32 cellular contexts compared by ENCODE assay signal in the genomic region with DNA sequence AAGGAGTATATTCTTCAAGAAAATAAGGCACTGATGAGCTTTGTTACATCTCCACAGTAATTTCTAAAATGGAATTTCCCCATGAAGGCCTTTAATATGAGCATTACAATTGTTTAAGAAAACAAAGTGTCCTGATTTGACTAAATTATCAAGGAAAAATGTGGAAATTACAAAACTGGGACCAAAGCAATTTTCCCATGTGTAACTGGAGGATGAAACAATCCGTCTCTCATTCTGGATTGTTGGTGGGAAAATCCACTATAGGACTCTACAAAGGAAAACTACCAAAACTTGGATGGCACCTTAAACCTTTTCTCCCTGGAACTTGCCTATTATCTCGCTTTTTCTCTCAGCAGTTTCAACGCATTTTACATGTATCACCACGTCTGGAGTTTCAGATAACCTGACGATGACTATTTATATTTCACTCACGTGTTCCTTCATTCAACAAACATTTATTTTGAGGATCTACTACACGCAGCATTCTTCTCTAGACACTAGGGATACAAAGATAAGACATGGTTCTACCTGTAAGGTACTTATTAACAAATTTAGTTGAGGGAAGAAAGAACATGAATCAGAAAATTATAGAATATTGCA.
DNase-seq lines count a peak whose midpoint lies in the region; ATAC-seq, FAIRE-seq and TF ChIP-seq lines count a peak whose summit lies in the region.
"Had no signal": no experiment of that assay in that cellular context is flagged by ENCODE, and none has a peak within 500 bp of the region (broad histone marks: within the 10 kb centered on the region; RNA-seq: fewer than 3 reads in every experiment).

No MANE protein-coding gene starts in this region.

- dilution Hi-C loops in endothelial cell of umbilical vein (cut with MboI; ENCODE audit: extremely low pct_ligation_motif_present, low sequenced_read_pairs): loop anchor here (25.0 kb wide), 1 partner anchor 366 kb away; the partner anchor contains the start of gene NUDT4

- no peak for ATAC-seq in HepG2
- no peak for ATAC-seq in right lobe of liver
- ATAC-seq in pancreas: no peak
- ATAC-seq in activated CD8-positive, alpha-beta T cell treated with anti-CD3 and anti-CD28 coated beads, Interleukin-2, amount 10 ng/mL, durations not matched to agents 7 days and 5 days: no peak
- ATAC-seq: sciatic nerve had no signal

- intact Hi-C loops in HepG2 (cut with micrococcal nuclease; ENCODE audit: unreplicated experiment) (loop anchor here (1.0 kb wide), 2 partner anchors 15 to 34 kb away; no protein-coding TSS in a partner anchor), right lobe of liver (cut with DNase I) (no loop called here), endothelial cell of umbilical vein (cut with micrococcal nuclease) (loop anchor here (1.0 kb wide), 2 partner anchors 19 to 33 kb away; no protein-coding TSS in a partner anchor), pancreas (cut with DNase I) (no loop called here), thyroid gland (cut with DNase I) (no loop called here), tibial artery (cut with DNase I; ENCODE audit: low total_unique reads) (loop anchor here (10.0 kb wide), 1 partner anchor 374 kb away; no protein-coding TSS in a partner anchor), ascending aorta (cut with DNase I) (no loop called here)

- no peaks in the 10 kb centered on the region for H3K9me3 Mint-ChIP-seq in activated CD8-positive, alpha-beta T cell treated with anti-CD3 and anti-CD28 coated beads, Interleukin-2, amount 10 ng/mL, durations not matched to agents 7 days and 5 days (ENCODE audit: insufficient read depth)
- H3K9me3 Mint-ChIP-seq: activated B cell treated with CpG ODN at 0.5 μM for 24 hours; activated CD4-positive, alpha-beta T cell treated with anti-CD3 and anti-CD28 coated beads, Interleukin-2, amount 10 ng/mL, durations not matched to agents 7 days and 5 days; activated naive CD8-positive, alpha-beta T cell treated with anti-CD3 and anti-CD28 coated beads, Interleukin-2, amount 10 ng/mL, durations not matched to agents 7 days and 5 days; activated T-cell treated with anti-CD3 and anti-CD28 coated beads, Interleukin-2, amount 50 U/mL, for 24 hours; neural progenitor cell had no signal

- H3K9me1 ChIP-seq in endothelial cell of umbilical vein (replicated peaks; ENCODE audit: control insufficient read depth, extremely low read depth, insufficient read depth, low read length): no peaks in the 10 kb centered on the region

- H4K20me1 ChIP-seq in HepG2 (ENCODE audit: insufficient read depth, low read length): no peaks in the 10 kb centered on the region
- no peaks in the 10 kb centered on the region for H4K20me1 ChIP-seq in endothelial cell of umbilical vein (replicated peaks; ENCODE audit: control insufficient read depth, extremely low read depth, insufficient read depth, low read length)

- TF ChIP-seq RAD21 in HepG2 (CRISPR knock-in tag; IDR thresholded peaks at IDR 0.05): no peak

- no peaks in the 10 kb centered on the region for H3K9me3 ChIP-seq in HepG2 (ENCODE audit: low read length)
- no peaks in the 10 kb centered on the region for H3K9me3 ChIP-seq in right lobe of liver
- no peaks in the 10 kb centered on the region for H3K9me3 ChIP-seq in endothelial cell of umbilical vein (replicated peaks; ENCODE audit: control insufficient read depth, insufficient read depth, low read length)
- no peaks in the 10 kb centered on the region for H3K9me3 ChIP-seq in pancreas
- no peaks in the 10 kb centered on the region for H3K9me3 ChIP-seq in thyroid gland
- H3K9me3 ChIP-seq in tibial artery: no peaks in the 10 kb centered on the region
- H3K9me3 ChIP-seq in ascending aorta: no peaks in the 10 kb centered on the region
- H3K9me3 ChIP-seq: esophagus muscularis mucosa, heart right ventricle, upper lobe of right lung had no signal

- 71% methylated on average over 7 of the region's 7 CpGs for WGBS in HepG2 (ENCODE audit: low lambda C conversion rate)
- 82% methylated on average over 7 of the region's 7 CpGs for WGBS in right lobe of liver (ENCODE audit: insufficient coverage, low coverage, low lambda C conversion rate, missing lambda C conversion rate)
- 38 to 48% methylated on average over 7 of the region's 7 CpGs for WGBS in pancreas, 2 donors
- 80 to 83% methylated on average over 7 of the region's 7 CpGs for WGBS in thyroid gland, 2 donors

- H3K27ac Mint-ChIP-seq in activated CD8-positive, alpha-beta T cell treated with anti-CD3 and anti-CD28 coated beads, Interleukin-2, amount 10 ng/mL, durations not matched to agents 7 days and 5 days: no peak overlapping the region
- H3K27ac Mint-ChIP-seq: activated B cell treated with CpG ODN at 0.5 μM for 24 hours; activated CD4-positive, alpha-beta T cell treated with anti-CD3 and anti-CD28 coated beads, Interleukin-2, amount 10 ng/mL, durations not matched to agents 7 days and 5 days; activated naive CD8-positive, alpha-beta T cell treated with anti-CD3 and anti-CD28 coated beads, Interleukin-2, amount 10 ng/mL, durations not matched to agents 7 days and 5 days; activated T-cell treated with anti-CD3 and anti-CD28 coated beads, Interleukin-2, amount 50 U/mL, for 24 hours had no signal

- TF ChIP-seq EP300 in HepG2 (IDR thresholded peaks at IDR 0.05; ENCODE audit: low read depth in 2 of 2, low read length in 2 of 2) (no peak), HepG2 (CRISPR knock-in tag; IDR thresholded peaks at IDR 0.05; ENCODE audit: borderline replicate concordance) (no peak)

- H3K4me1 ChIP-seq in HepG2 (ENCODE audit: insufficient read depth, low read length) (peaks cover 97% of the 10 kb centered on the region), right lobe of liver (peaks cover 0 to 29% (median 8%) of the 10 kb centered on the region in 4 donors), endothelial cell of umbilical vein (ENCODE audit: control insufficient read depth, extremely low read depth, insufficient read depth, low read length) (peaks cover 29% of the 10 kb centered on the region), pancreas (peaks cover 5 to 24% (median 18%) of the 10 kb centered on the region in 3 donors), thyroid gland (peaks cover 0 to 5% of the 10 kb centered on the region in 2 donors), tibial artery (peaks cover 0 to 4% (median 0%) of the 10 kb centered on the region in 4 donors), ascending aorta (no peaks in the 10 kb centered on the region)
- H3K4me1 ChIP-seq: esophagus muscularis mucosa, upper lobe of right lung had no signal

- H3K79me2 ChIP-seq in HepG2 (ENCODE audit: insufficient read depth, low read length): no peaks in the 10 kb centered on the region
- H3K79me2 ChIP-seq in endothelial cell of umbilical vein (ENCODE audit: control insufficient read depth, insufficient read depth, low read length): no peaks in the 10 kb centered on the region

- H3K36me3 ChIP-seq in HepG2 (replicated peaks in 1 of 2; ENCODE audit: control insufficient read depth in 1 of 2, insufficient read depth in 2 of 2, low read length in 2 of 2) (no peaks in the 10 kb centered on the region; a peak in 1 of 5 replicates), right lobe of liver (no peaks in the 10 kb centered on the region), endothelial cell of umbilical vein (ENCODE audit: control insufficient read depth in 2 of 2, extremely low read depth in 1 of 2, insufficient read depth in 2 of 2, low read length in 2 of 2) (no peaks in the 10 kb centered on the region), pancreas (no peaks in the 10 kb centered on the region), thyroid gland (no peaks in the 10 kb centered on the region), tibial artery (no peaks in the 10 kb centered on the region), ascending aorta (no peaks in the 10 kb centered on the region)
- H3K36me3 ChIP-seq: esophagus muscularis mucosa, heart right ventricle, neural progenitor cell, upper lobe of right lung had no signal

- H2AFZ ChIP-seq in HepG2 (ENCODE audit: low read length) (no peak overlapping the region), endothelial cell of umbilical vein (ENCODE audit: low read depth, low read length) (peak overlapping the region; percentile 41)

- TF ChIP-seq CTCF in HepG2 (CRISPR knock-in tag; IDR thresholded peaks at IDR 0.05) (no peak), right lobe of liver (IDR thresholded peaks at IDR 0.05) (no peak), endothelial cell of umbilical vein (IDR thresholded peaks at IDR 0.05; ENCODE audit: extremely low read depth in 1 of 2, insufficient read depth in 1 of 2, low read depth in 1 of 2, low read length in 2 of 2) (no peak), pancreas (IDR thresholded peaks at IDR 0.05) (no peak), thyroid gland (IDR thresholded peaks at IDR 0.05) (no peak), tibial artery (IDR thresholded peaks at IDR 0.05) (no peak), ascending aorta (IDR thresholded peaks at IDR 0.05) (no peak)

- FAIRE-seq in HepG2 (lab: Jason Lieb, UNC) (no peak), endothelial cell of umbilical vein (lab: Jason Lieb, UNC) (no peak), pancreas (lab: Jason Lieb, UNC) (no peak)
- FAIRE-seq: A204.1, frontal cortex had no signal

- peak overlapping the region; percentile 74 for H3K9ac ChIP-seq in HepG2 (ENCODE audit: insufficient read depth, low read depth, low read length)
- no peak overlapping the region for H3K9ac ChIP-seq in endothelial cell of umbilical vein (replicated peaks; ENCODE audit: extremely low read depth, insufficient read depth, low read length)
- H3K9ac ChIP-seq: neural progenitor cell had no signal

- TF ChIP-seq POLR2A in HepG2 (IDR thresholded peaks at IDR 0.05; ENCODE audit: insufficient read depth in 1 of 2, low read depth in 2 of 2, low read length in 2 of 2): no peak
- no peak for TF ChIP-seq POLR2A in right lobe of liver (IDR thresholded peaks at IDR 0.05)
- TF ChIP-seq POLR2A in endothelial cell of umbilical vein (IDR thresholded peaks at IDR 0.05; ENCODE audit: low read depth, low read length): no peak
- no peak for TF ChIP-seq POLR2A in thyroid gland (IDR thresholded peaks at IDR 0.05)

- BruUV-seq in HepG2 (replicated peaks; lab: Mats Ljungman, UMichigan) (TSS peak; percentile 40), endothelial cell of umbilical vein (replicated peaks; lab: Mats Ljungman, UMichigan) (no TSS peak)

- H3K4me1 Mint-ChIP-seq in activated CD8-positive, alpha-beta T cell treated with anti-CD3 and anti-CD28 coated beads, Interleukin-2, amount 10 ng/mL, durations not matched to agents 7 days and 5 days (ENCODE audit: low read depth): no peaks in the 10 kb centered on the region
- H3K4me1 Mint-ChIP-seq: activated B cell treated with CpG ODN at 0.5 μM for 24 hours; activated CD4-positive, alpha-beta T cell treated with anti-CD3 and anti-CD28 coated beads, Interleukin-2, amount 10 ng/mL, durations not matched to agents 7 days and 5 days; activated naive CD8-positive, alpha-beta T cell treated with anti-CD3 and anti-CD28 coated beads, Interleukin-2, amount 10 ng/mL, durations not matched to agents 7 days and 5 days had no signal

- H3K27me3 Mint-ChIP-seq in activated CD8-positive, alpha-beta T cell treated with anti-CD3 and anti-CD28 coated beads, Interleukin-2, amount 10 ng/mL, durations not matched to agents 7 days and 5 days (ENCODE audit: low read depth): no peaks in the 10 kb centered on the region
- H3K27me3 Mint-ChIP-seq: activated B cell treated with CpG ODN at 0.5 μM for 24 hours; activated CD4-positive, alpha-beta T cell treated with anti-CD3 and anti-CD28 coated beads, Interleukin-2, amount 10 ng/mL, durations not matched to agents 7 days and 5 days; activated naive CD8-positive, alpha-beta T cell treated with anti-CD3 and anti-CD28 coated beads, Interleukin-2, amount 10 ng/mL, durations not matched to agents 7 days and 5 days; activated T-cell treated with anti-CD3 and anti-CD28 coated beads, Interleukin-2, amount 50 U/mL, for 24 hours had no signal

- POLR2A ChIA-PET in HepG2 (lab: Yijun Ruan, JAX) (interaction anchor here (1.2 to 7.3 kb wide), 3 partner anchors 15 to 101 kb away, joined by 3 to 132 read pairs (median 29); no protein-coding TSS in a partner anchor), endothelial cell of umbilical vein (lab: Charles Lee) (no interaction called here)
- POLR2A ChIA-PET in activated CD8-positive, alpha-beta T cell treated with anti-CD3 and anti-CD28 coated beads, Interleukin-2, amount 10 ng/mL, durations not matched to agents 7 days and 5 days (lab: Charles Lee): no interaction called here

- in situ Hi-C loops in HepG2 (cut with HindIII; ENCODE audit: extremely low pct_ligation_motif_present, low pct_unique_long_range_greater_than_20kb): no loop called here

- H3K27ac ChIP-seq in HepG2 (ENCODE audit: extremely low read length, insufficient read depth, low read length) (peak overlapping the region; percentile 94), right lobe of liver (no peak overlapping the region), endothelial cell of umbilical vein (ENCODE audit: insufficient read depth, low read depth, low read length) (peak overlapping the region; percentile 46), pancreas (peak overlapping the region in 3 of 4 donors; percentile 51 to 86 (median 74)), thyroid gland (no peak overlapping the region), tibial artery (no peak overlapping the region), ascending aorta (no peak overlapping the region)
- H3K27ac ChIP-seq: esophagus muscularis mucosa, heart right ventricle, neural progenitor cell, upper lobe of right lung had no signal

- DNase-seq in HepG2 (ENCODE audit: low spot score): no peak
- DNase-seq in right lobe of liver: no peak
- DNase-seq in endothelial cell of umbilical vein (ENCODE audit: low read depth, low spot score): no peak
- DNase-seq in pancreas: no peak
- DNase-seq in thyroid gland: no peak
- no peak for DNase-seq in tibial artery
- no peak for DNase-seq in ascending aorta (ENCODE audit: low spot score in 2 of 2)
- no peak for DNase-seq in activated CD8-positive, alpha-beta T cell treated with anti-CD3 and anti-CD28 coated beads, Interleukin-2, amount 10 ng/mL, durations not matched to agents 7 days and 5 days
- DNase-seq: activated B cell treated with CpG ODN at 0.5 μM for 24 hours; activated CD4-positive, alpha-beta T cell treated with anti-CD3 and anti-CD28 coated beads, Interleukin-2, amount 10 ng/mL, durations not matched to agents 7 days and 5 days; activated gamma-delta T cell treated with Interleukin-2 at 50 U/mL for 16 hours; activated naive CD8-positive, alpha-beta T cell treated with anti-CD3 and anti-CD28 coated beads, Interleukin-2, amount 10 ng/mL, durations not matched to agents 7 days and 5 days; activated T-cell treated with anti-CD3 and anti-CD28 coated beads, Interleukin-2, amount 50 U/mL, for 24 hours; aorta; cortex of kidney; DND-41; GF-D8; HCEC 1CT; heart right ventricle; Kasumi-1; mammary epithelial cell; NCI-H1436; NCI-H526 treated with DMSO at 0.1 percent for 48 hours; SIG-M5; stimulated activated CD4-positive, alpha-beta T cell treated with anti-CD3 and anti-CD28 coated beads, Interleukin-4, amount 100 ng/mL, for 24 hours; T1000; upper lobe of right lung had no signal

- CTCF ChIA-PET in HepG2 (lab: Yijun Ruan, JAX; ENCODE audit: low intra/inter-chr PET ratio, low total read pairs) (no interaction called here), endothelial cell of umbilical vein (lab: Charles Lee) (interaction anchor here (0.7 to 2.1 kb wide), 3 partner anchors 10 to 34 kb away, joined by 4 to 13 read pairs (median 4); no protein-coding TSS in a partner anchor)
- CTCF ChIA-PET in activated CD8-positive, alpha-beta T cell treated with anti-CD3 and anti-CD28 coated beads, Interleukin-2, amount 10 ng/mL, durations not matched to agents 7 days and 5 days (lab: Charles Lee): interaction anchor here (0.7 to 1.6 kb wide), 2 partner anchors 34 to 398 kb away, joined by 3 to 5 read pairs; no protein-coding TSS in a partner anchor

- H3K36me3 Mint-ChIP-seq in activated CD8-positive, alpha-beta T cell treated with anti-CD3 and anti-CD28 coated beads, Interleukin-2, amount 10 ng/mL, durations not matched to agents 7 days and 5 days (ENCODE audit: low read depth): no peaks in the 10 kb centered on the region
- H3K36me3 Mint-ChIP-seq: activated naive CD8-positive, alpha-beta T cell treated with anti-CD3 and anti-CD28 coated beads, Interleukin-2, amount 10 ng/mL, durations not matched to agents 7 days and 5 days; neural progenitor cell had no signal

- H3K4me2 ChIP-seq in HepG2 (ENCODE audit: low read depth, low read length) (peak overlapping the region; percentile 88), endothelial cell of umbilical vein (ENCODE audit: insufficient read depth, low read length) (no peak overlapping the region)
- H3K4me2 ChIP-seq: neural progenitor cell had no signal

- H3K27me3 ChIP-seq in HepG2 (ENCODE audit: control insufficient read depth in 1 of 2, insufficient read depth in 2 of 2, low read length in 2 of 2) (no peaks in the 10 kb centered on the region), right lobe of liver (no peaks in the 10 kb centered on the region), endothelial cell of umbilical vein (ENCODE audit: control insufficient read depth in 2 of 2, insufficient read depth in 2 of 2, low read length in 2 of 2) (no peaks in the 10 kb centered on the region), pancreas (no peaks in the 10 kb centered on the region), thyroid gland (no peaks in the 10 kb centered on the region), tibial artery (no peaks in the 10 kb centered on the region), ascending aorta (no peaks in the 10 kb centered on the region)
- H3K27me3 ChIP-seq: esophagus muscularis mucosa, heart right ventricle, neural progenitor cell, upper lobe of right lung had no signal

- H3K4me3 Mint-ChIP-seq in activated CD8-positive, alpha-beta T cell treated with anti-CD3 and anti-CD28 coated beads, Interleukin-2, amount 10 ng/mL, durations not matched to agents 7 days and 5 days: no peak overlapping the region
- H3K4me3 Mint-ChIP-seq: activated B cell treated with CpG ODN at 0.5 μM for 24 hours; activated CD4-positive, alpha-beta T cell treated with anti-CD3 and anti-CD28 coated beads, Interleukin-2, amount 10 ng/mL, durations not matched to agents 7 days and 5 days; activated naive CD8-positive, alpha-beta T cell treated with anti-CD3 and anti-CD28 coated beads, Interleukin-2, amount 10 ng/mL, durations not matched to agents 7 days and 5 days; activated T-cell treated with anti-CD3 and anti-CD28 coated beads, Interleukin-2, amount 50 U/mL, for 24 hours; neural progenitor cell had no signal

- peak overlapping the region in 1 of 3 experiments; percentile 59; a peak in 1 of 6 replicates for H3K4me3 ChIP-seq in HepG2 (replicated peaks in 1 of 3; ENCODE audit: insufficient read depth in 1 of 3, low read depth in 2 of 3, low read length in 3 of 3)
- no peak overlapping the region for H3K4me3 ChIP-seq in right lobe of liver
- no peak overlapping the region for H3K4me3 ChIP-seq in endothelial cell of umbilical vein (replicated peaks in 1 of 3; ENCODE audit: insufficient read depth in 1 of 3, low read depth in 1 of 3, low read length in 3 of 3)
- H3K4me3 ChIP-seq in pancreas: no peak overlapping the region
- H3K4me3 ChIP-seq in thyroid gland (replicated peaks in 1 of 3): no peak overlapping the region
- H3K4me3 ChIP-seq in tibial artery: no peak overlapping the region
- no peak overlapping the region for H3K4me3 ChIP-seq in ascending aorta
- H3K4me3 ChIP-seq: esophagus muscularis mucosa, heart right ventricle, neural progenitor cell, upper lobe of right lung had no signal

Comparison
In these comparisons a context has a peak if more than half of its experiments do, and no peak if none do; other contexts are left out.
1. H3K27ac ChIP-seq: peak in HepG2 (single experiment), endothelial cell of umbilical vein (single experiment) and pancreas (3 of 4); none in right lobe of liver (0 of 3), thyroid gland (0 of 3), tibial artery (0 of 2) and ascending aorta (0 of 2).
2. intact Hi-C loops: an anchor here in HepG2 (1.0 kb wide), endothelial cell of umbilical vein (1.0 kb wide) and tibial artery (10.0 kb wide); none called in right lobe of liver, pancreas, thyroid gland and ascending aorta.